Comparison of ENCODE assay signal across 4 cellular contexts in genomic region chr12:119360366-119360765, GRCh38. TPM values are rescaled to one million over a fixed set of nuclear protein-coding genes. Genes with fewer than 3 reads are reported as not detected.
"Had no signal": no experiment of that assay in that cellular context is flagged by ENCODE, and none has a peak within 500 bp of the region (broad histone marks: within the 10 kb centered on the region; RNA-seq: fewer than 3 reads in every experiment).

No MANE protein-coding gene starts in this region.

RNA-seq across cellular contexts. Expression of gene CCDC60, which starts 25.8 kb away (rescaled TPM):
- total RNA-seq: LHCN-M2, M059J, MCF 10A, NCI-H460 had no signal
